Comparison of ENCODE assay signal across 18 cellular contexts in genomic region chr1:12600335-12600734, GRCh38. TPM values are rescaled to one million over a fixed set of nuclear protein-coding genes. Genes with fewer than 3 reads are reported as not detected.
DNase-seq lines count a peak whose midpoint lies in the region; ATAC-seq and TF ChIP-seq lines count a peak whose summit lies in the region.
"Had no signal": no experiment of that assay in that cellular context is flagged by ENCODE, and none has a peak within 500 bp of the region (broad histone marks: within the 10 kb centered on the region; RNA-seq: fewer than 3 reads in every experiment).

No MANE protein-coding gene starts in this region.

- intact Hi-C loops in body of pancreas (cut with DNase I), result no loop called here

- H3K9ac ChIP-seq in BLaER1 treated with 17β-estradiol and CSF1 and Interleukin-3, amounts not matched to agents 10 nM and 100 nM, result no peak overlapping the region
- peak overlapping the region; percentile 28 to 76 (median 33) for H3K9ac ChIP-seq in skeletal muscle tissue (ENCODE audit: low read depth in 1 of 3, low read length in 3 of 3)

- 0 out of 22 replicates have a peak overlapping the region, but pooled peaks of 1 of the 11 experiments have one; percentile 2 for H3K27ac ChIP-seq in BLaER1 treated with 17β-estradiol and CSF1 and Interleukin-3, amounts not matched to agents 10 nM and 100 nM
- peak overlapping the region; percentile 22 to 58 (median 28) for H3K27ac ChIP-seq in body of pancreas
- H3K27ac ChIP-seq in skeletal muscle tissue (ENCODE audit: low read depth, low read length), result peak overlapping the region; percentile 76

- WGBS in body of pancreas, 2 donors, result 21% methylated on average over 7 of the region's 7 CpGs; no CpG with 5 or more reads in 1 of the 2 donors

- H3K4me3 ChIP-seq in BLaER1 treated with 17β-estradiol and CSF1 and Interleukin-3, amounts not matched to agents 10 nM and 100 nM, result no peak overlapping the region
- H3K4me3 ChIP-seq in body of pancreas (no peak overlapping the region), skeletal muscle tissue (ENCODE audit: low read length in 3 of 3) (peak overlapping the region; percentile 2 to 46 (median 4))

- peak; percentile 26 for ATAC-seq in body of pancreas
- peak; percentile 54 for ATAC-seq in left lobe of liver
- no peak for ATAC-seq in HG03439 (IDR thresholded peaks at IDR 0.05; ENCODE audit: unreplicated experiment)
- ATAC-seq in HG03025 (IDR thresholded peaks at IDR 0.05; ENCODE audit: low FRiP score, unreplicated experiment), result no peak
- ATAC-seq in GM18511 (IDR thresholded peaks at IDR 0.05; ENCODE audit: unreplicated experiment), result no peak
- ATAC-seq: stimulated activated naive CD8-positive, alpha-beta T cell treated with anti-CD3 and anti-CD28 coated beads, Interleukin-15, Interleukin-2, amounts not matched to agents 100 U/mL and 50 U/mL, for 24 hours had no signal

- TF ChIP-seq POLR2A in body of pancreas (IDR thresholded peaks at IDR 0.05), result no peak

- H4K20me1 ChIP-seq in BLaER1 treated with 17β-estradiol and CSF1 and Interleukin-3, amounts not matched to agents 10 nM and 100 nM, result peaks cover 0 to 8% (median 0%) of the 10 kb centered on the region in 11 experiments; a peak in 2 of 22 replicates

- H3K4me1 ChIP-seq in BLaER1 treated with 17β-estradiol and CSF1 and Interleukin-3, amounts not matched to agents 10 nM and 100 nM, result peaks cover 68 to 87% (median 77%) of the 10 kb centered on the region in 10 experiments
- peaks cover 96% of the 10 kb centered on the region for H3K4me1 ChIP-seq in body of pancreas
- peaks cover 84 to 91% (median 90%) of the 10 kb centered on the region in 3 donors for H3K4me1 ChIP-seq in skeletal muscle tissue (ENCODE audit: control insufficient read depth in 3 of 3, insufficient read depth in 3 of 3, low read length in 3 of 3)

- no peak for TF ChIP-seq CTCF in body of pancreas (IDR thresholded peaks at IDR 0.05)

- H3K4me2 ChIP-seq in BLaER1 treated with 17β-estradiol and CSF1 and Interleukin-3, amounts not matched to agents 10 nM and 100 nM, result peak overlapping the region in 9 of 11 experiments; percentile 23 to 92 (median 38); a peak in 14 of 22 replicates

- no peaks in the 10 kb centered on the region for H3K36me3 ChIP-seq in BLaER1 treated with 17β-estradiol and CSF1 and Interleukin-3, amounts not matched to agents 10 nM and 100 nM
- H3K36me3 ChIP-seq in body of pancreas (replicated peaks in 1 of 2; ENCODE audit: insufficient read depth in 1 of 2, low read depth in 2 of 2), result no peaks in the 10 kb centered on the region
- peaks cover 0 to 6% (median 3%) of the 10 kb centered on the region in 3 donors for H3K36me3 ChIP-seq in skeletal muscle tissue (ENCODE audit: control insufficient read depth in 3 of 3, insufficient read depth in 3 of 3, low read length in 3 of 3)

- H3K27me3 ChIP-seq in BLaER1 treated with 17β-estradiol and CSF1 and Interleukin-3, amounts not matched to agents 10 nM and 100 nM, result peaks cover 0 to 7% (median 0%) of the 10 kb centered on the region in 11 experiments; a peak in 2 of 22 replicates
- H3K27me3 ChIP-seq in body of pancreas (no peaks in the 10 kb centered on the region), skeletal muscle tissue (ENCODE audit: control insufficient read depth in 3 of 3, insufficient read depth in 3 of 3, low read length in 3 of 3) (no peaks in the 10 kb centered on the region)

- DNase-seq in body of pancreas (peak; percentile 68 to 82 (median 78)), left lobe of liver (ENCODE audit: low spot score) (peak; percentile 86), activated gamma-delta T cell (lab: John Stamatoyannopoulos, UW) (no peak)
- DNase-seq: activated CD4-positive, alpha-beta T cell treated with anti-CD3 and anti-CD28 coated beads, Interleukin-2, amount 10 ng/mL, durations not matched to agents 24 days and 14 days; activated T-cell treated with anti-CD3 and anti-CD28 coated beads, Interleukin-2, amount 50 U/mL, for 48 hours; DMS 273 treated with DMSO at 0.1 percent for 48 hours; HFFc6; NCI-H2029 treated with DMSO at 0.1 percent for 48 hours; RPMI8226; stimulated activated CD4-positive, alpha-beta T cell treated with anti-CD3 and anti-CD28 coated beads, Interleukin-4, amount 100 ng/mL, for 24 hours; stimulated activated naive CD8-positive, alpha-beta T cell treated with anti-CD3 and anti-CD28 coated beads, Interleukin-15, Interleukin-2, amounts not matched to agents 100 U/mL and 50 U/mL, for 24 hours had no signal

- no peaks in the 10 kb centered on the region for H3K9me3 ChIP-seq in BLaER1 treated with 17β-estradiol and CSF1 and Interleukin-3, amounts not matched to agents 10 nM and 100 nM (replicated peaks in 1 of 11)
- H3K9me3 ChIP-seq in body of pancreas (no peaks in the 10 kb centered on the region), skeletal muscle tissue (ENCODE audit: control insufficient read depth in 3 of 3, low read length in 3 of 3) (no peaks in the 10 kb centered on the region)

RNA-seq across cellular contexts. Expression of gene DHRS3, which starts 17.7 kb away (rescaled TPM):
- 100 to 1,000 TPM in 1 of 2 donors, 10 to 100 TPM in 1; 81.7 to 104 TPM for total RNA-seq in body of pancreas
- 175 TPM for total RNA-seq in left lobe of liver
- 37.6 TPM for total RNA-seq in skeletal muscle tissue

RNA-seq across cellular contexts. Expression of gene AADACL4, which starts 43.5 kb away (rescaled TPM):
- total RNA-seq in body of pancreas (not detected), left lobe of liver (not detected), skeletal muscle tissue (not detected)
- total RNA-seq: activated CD4-positive, alpha-beta T cell treated with anti-CD3 and anti-CD28 coated beads, Interleukin-2, amount 10 ng/mL, durations not matched to agents 24 days and 14 days; dermis microvascular lymphatic vessel endothelial cell; HFFc6; T-helper 2 cell treated with Interferon-gamma antibody and Interleukin-4, amounts not matched to agents 100 ng/mL and 5 ng/mL, for 36 hours had no signal

Comparison
In these comparisons a context has a peak if more than half of its experiments do, and no peak if none do; other contexts are left out.
1. H3K4me3 ChIP-seq: peak in skeletal muscle tissue (3 of 3); none in BLaER1 treated with 17β-estradiol and CSF1 and Interleukin-3, amounts not matched to agents 10 nM and 100 nM (0 of 10) and body of pancreas (0 of 2).
2. H3K9ac ChIP-seq: peak in skeletal muscle tissue (3 of 3); none in BLaER1 treated with 17β-estradiol and CSF1 and Interleukin-3, amounts not matched to agents 10 nM and 100 nM (0 of 11).
3. ATAC-seq: peak in body of pancreas (single experiment) and left lobe of liver (single experiment); none in HG03439 (single experiment), HG03025 (single experiment) and GM18511 (single experiment).